Comparison of ENCODE assay signal across 8 cellular contexts in genomic region chr16:89574681-89575246, GRCh38. TPM values are rescaled to one million over a fixed set of nuclear protein-coding genes. Genes with fewer than 3 reads are reported as not detected.
DNase-seq lines count a peak whose midpoint lies in the region; ATAC-seq and TF ChIP-seq lines count a peak whose summit lies in the region.

No MANE protein-coding gene starts in this region.

- no peaks in the 10 kb centered on the region for H3K36me3 ChIP-seq in body of pancreas (replicated peaks in 1 of 2; ENCODE audit: insufficient read depth in 1 of 2, low read depth in 2 of 2)

- intact Hi-C loops in body of pancreas (cut with DNase I) = no loop called here

- no peak overlapping the region for H3K27ac ChIP-seq in body of pancreas

- TF ChIP-seq POLR2A in body of pancreas (IDR thresholded peaks at IDR 0.05) = no peak

- peak; percentile 13 to 65 (median 44) for TF ChIP-seq CTCF in body of pancreas (IDR thresholded peaks at IDR 0.05)

- peaks cover 20% of the 10 kb centered on the region for H3K4me1 ChIP-seq in body of pancreas

- no peaks in the 10 kb centered on the region for H3K9me3 ChIP-seq in body of pancreas

- ATAC-seq in HG03103 (IDR thresholded peaks at IDR 0.05; ENCODE audit: low read depth, unreplicated experiment) (peak; percentile 48), body of pancreas (peak; percentile 64)

- H3K27me3 ChIP-seq in body of pancreas = peaks cover 0 to 13% of the 10 kb centered on the region in 2 donors

- H3K4me3 ChIP-seq in body of pancreas = no peak overlapping the region

- DNase-seq in EH (ENCODE audit: low read depth) = peak; percentile 77
- peak; percentile 68 for DNase-seq in SKM-1 (lab: John Stamatoyannopoulos, UW; ENCODE audit: unreplicated experiment)
- DNase-seq in body of pancreas = peak; percentile 46 to 58 (median 49)
- DNase-seq in iris pigment epithelial cell (ENCODE audit: low read depth) = peak; percentile 74
- peak; percentile 41 for DNase-seq in stimulated activated CD8-positive, alpha-beta memory T cell treated with anti-CD3 and anti-CD28 coated beads, Interleukin-4, amount 100 ng/mL, for 24 hours (ENCODE audit: low read depth)
- no peak for DNase-seq in cerebellar cortex (ENCODE audit: low spot score)
- no peak for DNase-seq in NCI-H1105 (lab: John Stamatoyannopoulos, UW)

- WGBS in body of pancreas, 2 donors = 8% methylated on average over 54 of the region's 55 CpGs; no CpG with 5 or more reads in 1 of the 2 donors

RNA-seq across cellular contexts. Expression of gene CPNE7, which starts 0.8 kb away (rescaled TPM):
- 1 to 10 TPM in 1 of 2 donors, not detected in 1; 2.1 TPM for total RNA-seq in body of pancreas

RNA-seq across cellular contexts. Expression of gene RPL13, which starts 14.3 kb away (rescaled TPM):
- total RNA-seq in body of pancreas = 1,000 to 10,000 TPM; 3,820 to 5,570 TPM

RNA-seq across cellular contexts. Expression of gene DPEP1, which starts 38.7 kb away (rescaled TPM):
- total RNA-seq in body of pancreas = 100 to 1,000 TPM; 116 to 147 TPM

Comparison
In these comparisons a context has a peak if more than half of its experiments do, and no peak if none do; other contexts are left out.
1. DNase-seq: peak in EH (single experiment), SKM-1 (single experiment), body of pancreas (4 of 4), iris pigment epithelial cell (single experiment) and stimulated activated CD8-positive, alpha-beta memory T cell treated with anti-CD3 and anti-CD28 coated beads, Interleukin-4, amount 100 ng/mL, for 24 hours (single experiment); none in cerebellar cortex (single experiment) and NCI-H1105 (single experiment).